In the genomic region with DNA sequence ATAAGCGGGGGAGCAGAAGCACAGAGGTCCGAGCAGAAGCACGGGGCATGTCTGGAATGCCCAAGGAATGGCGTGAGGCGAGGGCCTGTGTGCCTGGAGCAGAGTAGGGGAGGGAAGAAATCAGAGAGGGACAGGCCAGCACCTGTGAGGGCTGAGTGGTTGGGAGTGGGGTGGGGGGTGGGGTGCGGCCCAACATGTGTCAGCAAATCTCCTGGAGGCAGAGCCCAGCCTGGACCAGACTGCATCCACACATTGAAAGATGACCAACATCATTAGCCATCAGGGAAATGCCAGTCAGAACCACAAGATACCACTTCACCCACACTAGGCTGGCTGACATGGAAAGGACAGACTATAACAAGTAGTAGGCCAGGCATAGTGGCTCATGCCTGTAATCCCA, we compare ENCODE assay signal across 1 cellular context.
TF ChIP-seq lines count a peak whose summit lies in the region.

No MANE protein-coding gene starts in this region.

TF ChIP-seq in HCT116, 20 proteins besides CTCF, POLR2A, EP300 and RAD21 (continued from another document):
- TF ChIP-seq, protein P1, sequence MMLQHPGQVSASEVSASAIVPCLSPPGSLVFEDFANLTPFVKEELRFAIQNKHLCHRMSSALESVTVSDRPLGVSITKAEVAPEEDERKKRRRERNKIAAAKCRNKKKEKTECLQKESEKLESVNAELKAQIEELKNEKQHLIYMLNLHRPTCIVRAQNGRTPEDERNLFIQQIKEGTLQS (IDR thresholded peaks at IDR 0.05): no peak
- TF ChIP-seq EZH2 (IDR thresholded peaks at IDR 0.05): no peak
- TF ChIP-seq, protein P2, sequence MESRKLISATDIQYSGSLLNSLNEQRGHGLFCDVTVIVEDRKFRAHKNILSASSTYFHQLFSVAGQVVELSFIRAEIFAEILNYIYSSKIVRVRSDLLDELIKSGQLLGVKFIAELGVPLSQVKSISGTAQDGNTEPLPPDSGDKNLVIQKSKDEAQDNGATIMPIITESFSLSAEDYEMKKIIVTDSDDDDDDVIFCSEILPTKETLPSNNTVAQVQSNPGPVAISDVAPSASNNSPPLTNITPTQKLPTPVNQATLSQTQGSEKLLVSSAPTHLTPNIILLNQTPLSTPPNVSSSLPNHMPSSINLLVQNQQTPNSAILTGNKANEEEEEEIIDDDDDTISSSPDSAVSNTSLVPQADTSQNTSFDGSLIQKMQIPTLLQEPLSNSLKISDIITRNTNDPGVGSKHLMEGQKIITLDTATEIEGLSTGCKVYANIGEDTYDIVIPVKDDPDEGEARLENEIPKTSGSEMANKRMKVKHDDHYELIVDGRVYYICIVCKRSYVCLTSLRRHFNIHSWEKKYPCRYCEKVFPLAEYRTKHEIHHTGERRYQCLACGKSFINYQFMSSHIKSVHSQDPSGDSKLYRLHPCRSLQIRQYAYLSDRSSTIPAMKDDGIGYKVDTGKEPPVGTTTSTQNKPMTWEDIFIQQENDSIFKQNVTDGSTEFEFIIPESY (IDR thresholded peaks at IDR 0.05; ENCODE audit: extremely low read depth, insufficient replicate concordance, low read length): no peak
- no peak for TF ChIP-seq TCF7L2 (IDR thresholded peaks at IDR 0.05; ENCODE audit: borderline replicate concordance, extremely low read depth, insufficient read depth, insufficient read length)
- TF ChIP-seq EZH2phosphoT487 (IDR thresholded peaks at IDR 0.05; ENCODE audit: borderline replicate concordance): no peak
